ENCODE assay signal across 30 cellular contexts in genomic region chr12:107446476-107446875, GRCh38.
"Had no signal": no experiment of that assay in that cellular context is flagged by ENCODE, and none has a peak within 500 bp of the region (broad histone marks: within the 10 kb centered on the region; RNA-seq: fewer than 3 reads in every experiment).

No MANE protein-coding gene starts in this region.

- H3K27me3 ChIP-seq: ovary, right lobe of liver, sigmoid colon, stomach, thyroid gland, tibial nerve, upper lobe of left lung, vagina had no signal

- H3K36me3 ChIP-seq: ovary, right lobe of liver, sigmoid colon, stomach, thoracic aorta, thyroid gland, tibial nerve, upper lobe of left lung, vagina had no signal

- H3K9ac ChIP-seq: parathyroid adenoma had no signal

- H3K27me3 Mint-ChIP-seq: naive thymus-derived CD8-positive, alpha-beta T cell; progenitor cell of endocrine pancreas; stimulated activated naive CD8-positive, alpha-beta T cell treated with anti-CD3 and anti-CD28 coated beads, Interleukin-15, Interleukin-2, amounts not matched to agents 100 ng/mL and 50 ng/mL, for 24 hours had no signal

- H3K27ac Mint-ChIP-seq: natural killer cell treated with Interleukin-12 subunit alpha and Interleukin-12 subunit beta and Interleukin-15 and Interleukin-18, amount 100 ng/mL, for 72 hours; nephron progenitor cell; progenitor cell of endocrine pancreas; stimulated activated effector memory CD8-positive, alpha-beta T cell treated with anti-CD3 and anti-CD28 coated beads, Interleukin-12 subunit alpha, Interleukin-12 subunit beta, amount 100 ng/mL, for 72 hours; stimulated activated naive B cell treated with anti-CD40 and anti-IgM and Interleukin-4, amounts not matched to agents 10 μg/mL and 1 μg/mL and 100 μg/mL, for 72 hours; stimulated activated naive CD8-positive, alpha-beta T cell treated with anti-CD3 and anti-CD28 coated beads, Interleukin-15, Interleukin-2, amounts not matched to agents 100 ng/mL and 50 ng/mL, for 24 hours had no signal

- DNase-seq: naive thymus-derived CD8-positive, alpha-beta T cell; nephron progenitor cell; occipital lobe; ovary; posterior cingulate gyrus; psoas muscle; right cardiac atrium; right lobe of liver; sigmoid colon; small intestine; stimulated activated CD4-positive, alpha-beta T cell treated with anti-CD3 and anti-CD28 coated beads, Interleukin-15, amount 100 ng/mL, for 24 hours; stimulated activated CD4-positive, alpha-beta T cell treated with anti-CD3 and anti-CD28 coated beads, Interleukin-2, amount 100 ng/mL, for 24 hours; stimulated activated CD4-positive, alpha-beta T cell treated with anti-CD3 and anti-CD28 coated beads, Interleukin-2, amount 100 ng/mL, for 48 hours; stimulated activated CD4-positive, alpha-beta T cell treated with anti-CD3 and anti-CD28 coated beads, Interleukin-4, amount 100 ng/mL, for 24 hours; stimulated activated naive B cell treated with anti-CD40 and anti-IgM and Interleukin-4, amounts not matched to agents 10 μg/mL and 1 μg/mL and 100 μg/mL, for 72 hours; stimulated activated naive CD4-positive, alpha-beta T cell treated with Interleukin-2 at 50 U/mL for 16 hours; stomach; thyroid gland; trophoblast cell; upper lobe of left lung had no signal

- H3K27ac ChIP-seq: ovary, parathyroid adenoma, psoas muscle, right lobe of liver, sigmoid colon, stomach, thoracic aorta, thyroid gland, tibial nerve, upper lobe of left lung, vagina had no signal

- H3K9me3 ChIP-seq: ovary, psoas muscle, right lobe of liver, sigmoid colon, stomach, thoracic aorta, thyroid gland, upper lobe of left lung, vagina had no signal

- FAIRE-seq: small intestine, urothelium cell line had no signal

- H3K4me3 ChIP-seq: ovary, psoas muscle, right lobe of liver, sigmoid colon, stomach, thoracic aorta, thyroid gland, tibial nerve, upper lobe of left lung, vagina had no signal

- H3K4me1 ChIP-seq: psoas muscle, right lobe of liver, tibial nerve, upper lobe of left lung, vagina had no signal

- H3K36me3 Mint-ChIP-seq: natural killer cell treated with Interleukin-12 subunit alpha and Interleukin-12 subunit beta and Interleukin-15 and Interleukin-18, amount 100 ng/mL, for 72 hours; stimulated activated effector memory CD8-positive, alpha-beta T cell treated with anti-CD3 and anti-CD28 coated beads, Interleukin-12 subunit alpha, Interleukin-12 subunit beta, amount 100 ng/mL, for 72 hours; stimulated activated naive B cell treated with anti-CD40 and anti-IgM and Interleukin-4, amounts not matched to agents 10 μg/mL and 1 μg/mL and 100 μg/mL, for 72 hours had no signal

- H3K4me3 Mint-ChIP-seq: natural killer cell treated with Interleukin-12 subunit alpha and Interleukin-12 subunit beta and Interleukin-15 and Interleukin-18, amount 100 ng/mL, for 72 hours; nephron progenitor cell; neural crest cell; stimulated activated effector memory CD8-positive, alpha-beta T cell treated with anti-CD3 and anti-CD28 coated beads, Interleukin-12 subunit alpha, Interleukin-12 subunit beta, amount 100 ng/mL, for 72 hours; stimulated activated naive B cell treated with anti-CD40 and anti-IgM and Interleukin-4, amounts not matched to agents 10 μg/mL and 1 μg/mL and 100 μg/mL, for 72 hours; stimulated activated naive CD8-positive, alpha-beta T cell treated with anti-CD3 and anti-CD28 coated beads, Interleukin-15, Interleukin-2, amounts not matched to agents 100 ng/mL and 50 ng/mL, for 24 hours had no signal

- H3K9me3 Mint-ChIP-seq: naive thymus-derived CD8-positive, alpha-beta T cell; natural killer cell treated with Interleukin-12 subunit alpha and Interleukin-12 subunit beta and Interleukin-15 and Interleukin-18, amount 100 ng/mL, for 72 hours; neural crest cell; stimulated activated effector memory CD8-positive, alpha-beta T cell treated with anti-CD3 and anti-CD28 coated beads, Interleukin-12 subunit alpha, Interleukin-12 subunit beta, amount 100 ng/mL, for 72 hours; stimulated activated naive B cell treated with anti-CD40 and anti-IgM and Interleukin-4, amounts not matched to agents 10 μg/mL and 1 μg/mL and 100 μg/mL, for 72 hours; stimulated activated naive CD8-positive, alpha-beta T cell treated with anti-CD3 and anti-CD28 coated beads, Interleukin-15, Interleukin-2, amounts not matched to agents 100 ng/mL and 50 ng/mL, for 24 hours had no signal

- H2AFZ ChIP-seq: parathyroid adenoma had no signal

- H3K4me1 Mint-ChIP-seq: neural crest cell; stimulated activated naive B cell treated with anti-CD40 and anti-IgM and Interleukin-4, amounts not matched to agents 10 μg/mL and 1 μg/mL and 100 μg/mL, for 72 hours had no signal
